ENCODE assay signal across 9 cellular contexts in genomic region chr11:94544832-94545640, GRCh38. TPM values are rescaled to one million over a fixed set of nuclear protein-coding genes. Genes with fewer than 3 reads are reported as not detected.
DNase-seq lines count a peak whose midpoint lies in the region; ATAC-seq and TF ChIP-seq lines count a peak whose summit lies in the region.
"Had no signal": no experiment of that assay in that cellular context is flagged by ENCODE, and none has a peak within 500 bp of the region (broad histone marks: within the 10 kb centered on the region; RNA-seq: fewer than 3 reads in every experiment).

No MANE protein-coding gene starts in this region.

- ATAC-seq in Right ventricle myocardium superior (ENCODE audit: poor library complexity) (no peak), GM19023 (IDR thresholded peaks at IDR 0.05; ENCODE audit: unreplicated experiment) (no peak), GM18520 (IDR thresholded peaks at IDR 0.05; ENCODE audit: unreplicated experiment) (no peak)

- H2BK120ac ChIP-seq in H9 (ENCODE audit: low read depth, low read length, poor library complexity, severe bottlenecking), result no peak overlapping the region

- H3K27me3 Mint-ChIP-seq in H9 (ENCODE audit: low read depth), result peaks cover 26% of the 10 kb centered on the region

- peak overlapping the region; percentile 68 for H3K4me3 ChIP-seq in WERI-Rb-1 (ENCODE audit: low read depth, low read length)
- H3K4me3 ChIP-seq in parathyroid adenoma (ENCODE audit: low read depth, low read length), result peak overlapping the region; percentile 11

- no peak overlapping the region for H4K5ac ChIP-seq in H9 (ENCODE audit: insufficient read length, low read depth, low read length)

- H3K4ac ChIP-seq in H9 (ENCODE audit: low read depth, low read length), result no peak overlapping the region

- no peak overlapping the region for H4K8ac ChIP-seq in H9 (replicated peaks; ENCODE audit: insufficient read length, low read depth, low read length)

- H2AFZ ChIP-seq in H9 (ENCODE audit: low read length) (no peak overlapping the region), parathyroid adenoma (peak overlapping the region; percentile 69)

- no peaks in the 10 kb centered on the region for H3K9me3 Mint-ChIP-seq in H9

- no peak overlapping the region for H2BK15ac ChIP-seq in H9 (ENCODE audit: low read depth, low read length)

- no peak overlapping the region for H3K23ac ChIP-seq in H9 (ENCODE audit: insufficient read length, low read depth, low read length)

- H3K56ac ChIP-seq in H9 (ENCODE audit: insufficient read length, low read depth, low read length), result no peak overlapping the region

- H3K9ac ChIP-seq in H9 (ENCODE audit: extremely low read depth, insufficient read length, low read length) (no peak overlapping the region), parathyroid adenoma (no peak overlapping the region)

- H2AK5ac ChIP-seq in H9 (ENCODE audit: insufficient read length, low read length), result no peak overlapping the region

- H3K4me3 Mint-ChIP-seq in H9, result peak overlapping the region; percentile 65 to 80

- H3K9me3 ChIP-seq in H9 (ENCODE audit: control insufficient read depth, low read depth, low read length) (no peaks in the 10 kb centered on the region), WERI-Rb-1 (ENCODE audit: severe bottlenecking) (no peaks in the 10 kb centered on the region), parathyroid adenoma (ENCODE audit: control insufficient read depth, low read length) (no peaks in the 10 kb centered on the region)

- H3K79me1 ChIP-seq in H9 (ENCODE audit: insufficient read depth, low read depth, low read length, poor library complexity, severe bottlenecking), result no peaks in the 10 kb centered on the region

- peaks cover 0 to 5% (median 0%) of the 10 kb centered on the region in 3 experiments; a peak in 1 of 7 replicates for H3K36me3 Mint-ChIP-seq in H9 (ENCODE audit: insufficient read depth in 1 of 3, low read depth in 3 of 3)

- no peak overlapping the region for H2BK5ac ChIP-seq in H9 (ENCODE audit: insufficient read length, low read length)

- intact Hi-C loops in Right ventricle myocardium superior (cut with DNase I), result no loop called here

- TF ChIP-seq CTCF in H9 (conservative IDR thresholded peaks at IDR 0.05), result no peak
- TF ChIP-seq CTCF in WERI-Rb-1 (IDR thresholded peaks at IDR 0.05; ENCODE audit: low read depth, low read length), result no peak
- TF ChIP-seq CTCF in parathyroid adenoma (IDR thresholded peaks at IDR 0.05), result no peak

- no peak overlapping the region for H2BK20ac ChIP-seq in H9 (ENCODE audit: low read depth, low read length, poor library complexity, severe bottlenecking)

- H3K27ac ChIP-seq in H9 (ENCODE audit: insufficient read length, low read depth, low read length) (no peak overlapping the region), WERI-Rb-1 (peak overlapping the region; percentile 95; the same call in 1 of the 2 replicates), parathyroid adenoma (no peak overlapping the region)

- H3K79me2 ChIP-seq in H9 (ENCODE audit: insufficient read depth, low read length) (peaks cover 2% of the 10 kb centered on the region; the same call in 1 of the 2 replicates), parathyroid adenoma (no peaks in the 10 kb centered on the region)

- H3K36me3 ChIP-seq in WERI-Rb-1 (peaks cover 10% of the 10 kb centered on the region; the same call in 1 of the 2 replicates), parathyroid adenoma (ENCODE audit: control insufficient read depth, insufficient read depth, low read length) (no peaks in the 10 kb centered on the region)

- DNase-seq in H9, result peak; percentile 46
- no peak for DNase-seq in WERI-Rb-1
- DNase-seq in Right ventricle myocardium superior, result peak; percentile 53
- no peak for DNase-seq in NCI-H2171 treated with DMSO at 0.1 percent for 48 hours (lab: John Stamatoyannopoulos, UW)
- no peak for DNase-seq in DMS153 treated with DMSO at 0.1 percent for 48 hours (lab: John Stamatoyannopoulos, UW; ENCODE audit: unreplicated experiment)

- no peak overlapping the region for H2BK12ac ChIP-seq in H9 (ENCODE audit: insufficient read length, low read depth, low read length)

- H4K20me1 ChIP-seq in H9 (ENCODE audit: control insufficient read depth, insufficient read depth, insufficient read length), result no peaks in the 10 kb centered on the region

- H3T11ph ChIP-seq in H9 (ENCODE audit: low read length), result no peak overlapping the region

- no CpG with 5 or more reads among the region's 72 CpGs for WGBS in H9 (ENCODE audit: extremely low coverage, insufficient read length, low lambda C conversion rate)

- H3K4me2 ChIP-seq in H9 (ENCODE audit: insufficient read depth, insufficient read length, low read length) (peak overlapping the region; percentile 47), parathyroid adenoma (ENCODE audit: low read length) (peak overlapping the region; percentile 70)

- peaks cover 15% of the 10 kb centered on the region for H3K23me2 ChIP-seq in H9 (ENCODE audit: insufficient read length, low read depth, low read length, poor library complexity, severe bottlenecking)

- peak overlapping the region in 1 of 3 experiments; percentile 31; a peak in 1 of 7 replicates for H3K27ac Mint-ChIP-seq in H9

- H4K91ac ChIP-seq in H9 (ENCODE audit: insufficient read length, low read depth, low read length), result no peak overlapping the region

- peaks cover 21 to 31% of the 10 kb centered on the region in 2 experiments for H3K4me1 Mint-ChIP-seq in H9

- H3K4me1 ChIP-seq in H9 (ENCODE audit: insufficient read depth, low read length), result no peaks in the 10 kb centered on the region; the same call in none of the 2 replicates
- no peaks in the 10 kb centered on the region for H3K4me1 ChIP-seq in parathyroid adenoma

- peak overlapping the region; percentile 62; the same call in 1 of the 2 replicates for H3K14ac ChIP-seq in H9 (ENCODE audit: insufficient read depth, low read length)

- H3K27me3 ChIP-seq in H9 (ENCODE audit: insufficient read depth, low read length), result peaks cover 9% of the 10 kb centered on the region; the same call in 1 of the 2 replicates
- H3K27me3 ChIP-seq in WERI-Rb-1 (ENCODE audit: insufficient read depth, low read depth, severe bottlenecking), result no peaks in the 10 kb centered on the region
- no peaks in the 10 kb centered on the region for H3K27me3 ChIP-seq in parathyroid adenoma (ENCODE audit: control insufficient read depth, insufficient read depth, low read length)

- H3K18ac ChIP-seq in H9 (ENCODE audit: insufficient read length, low read depth, low read length), result no peak overlapping the region

RNA-seq across cellular contexts. Expression of gene FUT4, which starts 1.3 kb away (rescaled TPM):
- total RNA-seq in H9 (2021) (5.3 and 5.4 TPM in 2 replicates), Right ventricle myocardium superior (1.4 TPM)

RNA-seq across cellular contexts. Expression of gene PIWIL4, which starts 22.1 kb away (rescaled TPM):
- not detected in 2 replicates for total RNA-seq in H9 (2021)
- total RNA-seq in Right ventricle myocardium superior, result 0.78 TPM

RNA-seq across cellular contexts. Expression of gene C11orf97, which starts 32.8 kb away (rescaled TPM):
- total RNA-seq in H9 (2021) (not detected in 2 replicates), Right ventricle myocardium superior (not detected)
- total RNA-seq: T-helper 2 cell treated with Interferon-gamma antibody and Interleukin-4, amounts not matched to agents 100 ng/mL and 5 ng/mL, for 36 hours had no signal

RNA-seq across cellular contexts. Expression of gene ANKRD49, which starts 51.3 kb away (rescaled TPM):
- total RNA-seq in H9 (2021) (13.8 and 17.0 TPM in 2 replicates), Right ventricle myocardium superior (4.6 TPM)

RNA-seq across cellular contexts. Expression of gene MRE11, which starts 51.4 kb away (rescaled TPM):
- total RNA-seq in H9 (2021), result 37.1 and 40.7 TPM in 2 replicates
- total RNA-seq in Right ventricle myocardium superior, result 6.4 TPM

Comparison
In these comparisons a context has a peak if more than half of its experiments do, and no peak if none do; other contexts are left out.
1. DNase-seq: peak in H9 (single experiment) and Right ventricle myocardium superior (single experiment); none in WERI-Rb-1 (single experiment), NCI-H2171 treated with DMSO at 0.1 percent for 48 hours (single experiment) and DMS153 treated with DMSO at 0.1 percent for 48 hours (single experiment).